Comparison of ENCODE assay signal across 21 cellular contexts in genomic region chr19:56085571-56086275, GRCh38. TPM values are rescaled to one million over a fixed set of nuclear protein-coding genes. Genes with fewer than 3 reads are reported as not detected.
DNase-seq lines count a peak whose midpoint lies in the region; ATAC-seq and TF ChIP-seq lines count a peak whose summit lies in the region.
"Had no signal": no experiment of that assay in that cellular context is flagged by ENCODE, and none has a peak within 500 bp of the region (broad histone marks: within the 10 kb centered on the region; RNA-seq: fewer than 3 reads in every experiment).

No MANE protein-coding gene starts in this region.

- peaks cover 13% of the 10 kb centered on the region for H3K27me3 Mint-ChIP-seq in activated naive CD4-positive, alpha-beta T cell treated with anti-CD3 and anti-CD28 coated beads, Interleukin-2, amount 10 ng/mL, durations not matched to agents 7 days and 5 days
- H3K27me3 Mint-ChIP-seq in activated T-helper 17 cell treated with anti-CD3 and anti-CD28 coated beads, Interleukin-2, amount 50 U/mL, for 72 hours: peaks cover 4% of the 10 kb centered on the region
- H3K27me3 Mint-ChIP-seq in naive thymus-derived CD8-positive, alpha-beta T cell: peaks cover 0 to 14% (median 7%) of the 10 kb centered on the region in 5 donors
- H3K27me3 Mint-ChIP-seq: memory B cell had no signal

- no peaks in the 10 kb centered on the region for H3K9me3 Mint-ChIP-seq in activated naive CD4-positive, alpha-beta T cell treated with anti-CD3 and anti-CD28 coated beads, Interleukin-2, amount 10 ng/mL, durations not matched to agents 7 days and 5 days
- no peaks in the 10 kb centered on the region for H3K9me3 Mint-ChIP-seq in activated T-helper 17 cell treated with anti-CD3 and anti-CD28 coated beads, Interleukin-2, amount 50 U/mL, for 72 hours
- no peaks in the 10 kb centered on the region for H3K9me3 Mint-ChIP-seq in naive thymus-derived CD8-positive, alpha-beta T cell
- H3K9me3 Mint-ChIP-seq: activated naive CD4-positive, alpha-beta T cell treated with anti-CD3 and anti-CD28 coated beads, Interleukin-2, amount 50 U/mL, for 24 hours; CD4-positive, alpha-beta memory T cell; memory B cell; natural killer cell treated with Interleukin-12 subunit alpha and Interleukin-12 subunit beta and Interleukin-15 and Interleukin-18, amount 100 ng/mL, for 72 hours had no signal

- no peaks in the 10 kb centered on the region for H3K27me3 ChIP-seq in SK-N-SH (ENCODE audit: insufficient read depth)
- H3K27me3 ChIP-seq: gastrocnemius medialis had no signal

- no peak overlapping the region for H3K4me3 Mint-ChIP-seq in activated naive CD4-positive, alpha-beta T cell treated with anti-CD3 and anti-CD28 coated beads, Interleukin-2, amount 10 ng/mL, durations not matched to agents 7 days and 5 days
- H3K4me3 Mint-ChIP-seq in activated T-helper 17 cell treated with anti-CD3 and anti-CD28 coated beads, Interleukin-2, amount 50 U/mL, for 72 hours: no peak overlapping the region
- H3K4me3 Mint-ChIP-seq in naive thymus-derived CD8-positive, alpha-beta T cell: no peak overlapping the region
- H3K4me3 Mint-ChIP-seq: activated naive CD4-positive, alpha-beta T cell treated with anti-CD3 and anti-CD28 coated beads, Interleukin-2, amount 50 U/mL, for 24 hours; CD4-positive, alpha-beta memory T cell; memory B cell; natural killer cell treated with Interleukin-12 subunit alpha and Interleukin-12 subunit beta and Interleukin-15 and Interleukin-18, amount 100 ng/mL, for 72 hours had no signal

- H3F3A ChIP-seq in SK-N-SH (replicated peaks; ENCODE audit: insufficient read depth): peaks cover 10% of the 10 kb centered on the region

- no peak for TF ChIP-seq RAD21 in SK-N-SH (IDR thresholded peaks at IDR 0.05; ENCODE audit: low read length)

- no peak overlapping the region for H3K9ac ChIP-seq in SK-N-SH

- H3K36me3 Mint-ChIP-seq in activated naive CD4-positive, alpha-beta T cell treated with anti-CD3 and anti-CD28 coated beads, Interleukin-2, amount 10 ng/mL, durations not matched to agents 7 days and 5 days: peaks cover 9% of the 10 kb centered on the region
- H3K36me3 Mint-ChIP-seq in activated T-helper 17 cell treated with anti-CD3 and anti-CD28 coated beads, Interleukin-2, amount 50 U/mL, for 72 hours (ENCODE audit: low read depth): peaks cover 21% of the 10 kb centered on the region
- peaks cover 0 to 14% (median 2%) of the 10 kb centered on the region in 3 donors for H3K36me3 Mint-ChIP-seq in naive thymus-derived CD8-positive, alpha-beta T cell
- H3K36me3 Mint-ChIP-seq: natural killer cell treated with Interleukin-12 subunit alpha and Interleukin-12 subunit beta and Interleukin-15 and Interleukin-18, amount 100 ng/mL, for 72 hours had no signal

- CTCF ChIA-PET in activated naive CD4-positive, alpha-beta T cell treated with anti-CD3 and anti-CD28 coated beads, Interleukin-2, amount 10 ng/mL, durations not matched to agents 7 days and 5 days (lab: Charles Lee): interaction anchor here (0.8 kb wide), 1 partner anchor 20 kb away, joined by 5 read pairs; no protein-coding TSS in a partner anchor
- CTCF ChIA-PET in SK-N-SH (lab: Yijun Ruan, JAX): interaction anchor here (0.9 to 2.9 kb wide), 6 partner anchors 9 to 248 kb away, joined by 3 to 18 read pairs (median 6); no protein-coding TSS in a partner anchor

- H3K9me2 ChIP-seq in SK-N-SH: no peaks in the 10 kb centered on the region

- no peak overlapping the region for H2AFZ ChIP-seq in SK-N-SH (ENCODE audit: low read depth)

- peak overlapping the region; percentile 56 for H3K27ac Mint-ChIP-seq in activated naive CD4-positive, alpha-beta T cell treated with anti-CD3 and anti-CD28 coated beads, Interleukin-2, amount 10 ng/mL, durations not matched to agents 7 days and 5 days
- H3K27ac Mint-ChIP-seq in activated T-helper 17 cell treated with anti-CD3 and anti-CD28 coated beads, Interleukin-2, amount 50 U/mL, for 72 hours: no peak overlapping the region
- no peak overlapping the region for H3K27ac Mint-ChIP-seq in naive thymus-derived CD8-positive, alpha-beta T cell
- H3K27ac Mint-ChIP-seq: activated naive CD4-positive, alpha-beta T cell treated with anti-CD3 and anti-CD28 coated beads, Interleukin-2, amount 50 U/mL, for 24 hours; CD4-positive, alpha-beta memory T cell; memory B cell had no signal

- TF ChIP-seq EP300 in SK-N-SH (IDR thresholded peaks at IDR 0.05; ENCODE audit: borderline replicate concordance in 1 of 2, low read depth in 1 of 2, low read length in 1 of 2): no peak

- POLR2A ChIA-PET in SK-N-SH (lab: Yijun Ruan, JAX): no interaction called here
- POLR2A ChIA-PET in naive thymus-derived CD8-positive, alpha-beta T cell (lab: Charles Lee): no interaction called here

- H3K36me3 ChIP-seq in SK-N-SH (replicated peaks in 1 of 2; ENCODE audit: control insufficient read depth in 1 of 2, insufficient read depth in 2 of 2, low read length in 1 of 2): peaks cover 0 to 19% of the 10 kb centered on the region in 2 experiments

- no peaks in the 10 kb centered on the region for H3K9me3 ChIP-seq in SK-N-SH
- H3K9me3 ChIP-seq: gastrocnemius medialis had no signal

- H3K4me3 ChIP-seq in SK-N-SH (ENCODE audit: low read depth in 2 of 2, low read length in 1 of 2): no peak overlapping the region
- H3K4me3 ChIP-seq: gastrocnemius medialis had no signal

- 98% methylated on average over 7 of the region's 10 CpGs for WGBS in SK-N-SH (ENCODE audit: low lambda C conversion rate)

- no peak for DNase-seq in activated naive CD4-positive, alpha-beta T cell treated with anti-CD3 and anti-CD28 coated beads, Interleukin-2, amount 10 ng/mL, durations not matched to agents 7 days and 5 days
- DNase-seq in activated naive CD4-positive, alpha-beta T cell treated with anti-CD3 and anti-CD28 coated beads, Interleukin-2, amount 50 U/mL, for 16 hours: no peak
- DNase-seq in iris pigment epithelial cell (ENCODE audit: low read depth) (peak; percentile 36), SK-N-SH (no peak)
- no peak for DNase-seq in stimulated activated naive CD8-positive, alpha-beta T cell treated with anti-CD3 and anti-CD28 coated beads, Interleukin-15, Interleukin-2, amounts not matched to agents 100 U/mL and 50 U/mL, for 24 hours
- DNase-seq in naive thymus-derived CD8-positive, alpha-beta T cell: no peak
- DNase-seq: ACHN; activated CD8-positive, alpha-beta memory T cell treated with anti-CD3 and anti-CD28 coated beads, Interleukin-2, amount 50 U/mL, for 4 hours; CD4-positive, alpha-beta memory T cell; DND-41; gastrocnemius medialis; NCI-H1436 treated with DMSO at 0.1 percent for 48 hours; NCI-H345; SHP77; stimulated activated CD4-positive, alpha-beta T cell treated with anti-CD3 and anti-CD28 coated beads, Interleukin-15, amount 100 ng/mL, for 24 hours had no signal

- peak; percentile 37 for ATAC-seq in activated T-helper 17 cell treated with anti-CD3 and anti-CD28 coated beads, Interleukin-2, amount 50 U/mL, for 72 hours (replicated peaks)
- ATAC-seq in stimulated activated naive CD8-positive, alpha-beta T cell treated with anti-CD3 and anti-CD28 coated beads, Interleukin-15, Interleukin-2, amounts not matched to agents 100 U/mL and 50 U/mL, for 24 hours: peak; percentile 21
- ATAC-seq in HG03039 (IDR thresholded peaks at IDR 0.05; ENCODE audit: unreplicated experiment): no peak
- no peak for ATAC-seq in naive thymus-derived CD8-positive, alpha-beta T cell
- ATAC-seq: activated CD4-positive, CD25-positive, alpha-beta regulatory T cell treated with anti-CD3 and anti-CD28 coated beads, Interleukin-2, amount 50 U/mL, for 24 hours; gastrocnemius medialis had no signal

- peaks cover 9% of the 10 kb centered on the region for H3K4me1 Mint-ChIP-seq in activated naive CD4-positive, alpha-beta T cell treated with anti-CD3 and anti-CD28 coated beads, Interleukin-2, amount 10 ng/mL, durations not matched to agents 7 days and 5 days
- H3K4me1 Mint-ChIP-seq in activated T-helper 17 cell treated with anti-CD3 and anti-CD28 coated beads, Interleukin-2, amount 50 U/mL, for 72 hours: peaks cover 8% of the 10 kb centered on the region
- H3K4me1 Mint-ChIP-seq in naive thymus-derived CD8-positive, alpha-beta T cell: peaks cover 8 to 15% (median 11%) of the 10 kb centered on the region in 4 donors

- no peak overlapping the region for H3K4me2 ChIP-seq in SK-N-SH

- peaks cover 55% of the 10 kb centered on the region for H4K20me1 ChIP-seq in SK-N-SH (ENCODE audit: insufficient read depth)

- peaks cover 14% of the 10 kb centered on the region; the same call in 1 of the 2 replicates for H3K79me2 ChIP-seq in SK-N-SH (ENCODE audit: insufficient read depth)

- peaks cover 0 to 5% of the 10 kb centered on the region in 2 experiments; a peak in 1 of 4 replicates for H3K4me1 ChIP-seq in SK-N-SH (ENCODE audit: control insufficient read depth in 1 of 2, insufficient read depth in 2 of 2, low read depth in 1 of 2, low read length in 1 of 2)

- no peak overlapping the region for H3K27ac ChIP-seq in SK-N-SH (ENCODE audit: low read depth in 2 of 2, low read length in 1 of 2)
- H3K27ac ChIP-seq: gastrocnemius medialis had no signal

- no peak for TF ChIP-seq CTCF in SK-N-SH (IDR thresholded peaks at IDR 0.05)

TF ChIP-seq in SK-N-SH, 30 proteins besides CTCF, POLR2A, EP300 and RAD21 (continues in another document):
- no peak for TF ChIP-seq CHD2 (IDR thresholded peaks at IDR 0.05; ENCODE audit: low read length, partially characterized antibody)
- no peak for TF ChIP-seq RFX5 (IDR thresholded peaks at IDR 0.05; ENCODE audit: low read length)
- TF ChIP-seq NFIC (IDR thresholded peaks at IDR 0.05; ENCODE audit: borderline replicate concordance): no peak
- no peak for TF ChIP-seq ELF1 (IDR thresholded peaks at IDR 0.05)
- TF ChIP-seq FOSL2 (IDR thresholded peaks at IDR 0.05; ENCODE audit: borderline replicate concordance, low read depth): no peak
- TF ChIP-seq TAF1 (IDR thresholded peaks at IDR 0.05; ENCODE audit: borderline replicate concordance, low read depth, low read length): no peak

RNA-seq across cellular contexts. Expression of gene ZNF787, which starts 35.4 kb away (rescaled TPM):
- 10 to 100 TPM; 27.8 to 33.2 TPM for total RNA-seq in activated T-helper 17 cell treated with anti-CD3 and anti-CD28 coated beads, Interleukin-2, amount 50 U/mL, for 72 hours
- polyA plus RNA-seq in SK-N-SH (2012; rRNA removed): 14.3 and 16.0 TPM in 2 replicates
- 5.9 and 10.5 TPM in 2 replicates for polyA plus RNA-seq in SK-N-SH (2012; cell fraction: cytosol; rRNA removed)
- 23.9 and 26.9 TPM in 2 replicates for polyA plus RNA-seq in SK-N-SH (2012; cell fraction: nucleus; rRNA removed)
- total RNA-seq in naive thymus-derived CD8-positive, alpha-beta T cell: 10 to 100 TPM; 29.3 to 29.4 TPM
- polyA plus RNA-seq in naive thymus-derived CD8-positive, alpha-beta T cell: 1 to 10 TPM in 2 of 3 donors, under 1 TPM in 1; 0.49 to 1.9 (median 1.2) TPM

RNA-seq across cellular contexts. Expression of gene ZNF444, which starts 55.4 kb away (rescaled TPM):
- total RNA-seq in activated T-helper 17 cell treated with anti-CD3 and anti-CD28 coated beads, Interleukin-2, amount 50 U/mL, for 72 hours: 10 to 100 TPM; 22.8 to 29.2 TPM
- 21.8 and 23.2 TPM in 2 replicates for polyA plus RNA-seq in SK-N-SH (2012; rRNA removed)
- polyA plus RNA-seq in SK-N-SH (2012; cell fraction: cytosol; rRNA removed): 9.6 and 13.9 TPM in 2 replicates
- polyA plus RNA-seq in SK-N-SH (2012; cell fraction: nucleus; rRNA removed): 68.1 and 90.5 TPM in 2 replicates
- 10 to 100 TPM; 42.2 to 49.4 TPM for total RNA-seq in naive thymus-derived CD8-positive, alpha-beta T cell
- polyA plus RNA-seq in naive thymus-derived CD8-positive, alpha-beta T cell: 10 to 100 TPM; 12.9 to 26.9 (median 19.2) TPM

Comparison
In these comparisons a context has a peak if more than half of its experiments do, and no peak if none do; other contexts are left out.
1. ATAC-seq: peak in activated T-helper 17 cell treated with anti-CD3 and anti-CD28 coated beads, Interleukin-2, amount 50 U/mL, for 72 hours (single experiment) and stimulated activated naive CD8-positive, alpha-beta T cell treated with anti-CD3 and anti-CD28 coated beads, Interleukin-15, Interleukin-2, amounts not matched to agents 100 U/mL and 50 U/mL, for 24 hours (single experiment); none in HG03039 (single experiment) and naive thymus-derived CD8-positive, alpha-beta T cell (0 of 2).